In the genomic region with DNA sequence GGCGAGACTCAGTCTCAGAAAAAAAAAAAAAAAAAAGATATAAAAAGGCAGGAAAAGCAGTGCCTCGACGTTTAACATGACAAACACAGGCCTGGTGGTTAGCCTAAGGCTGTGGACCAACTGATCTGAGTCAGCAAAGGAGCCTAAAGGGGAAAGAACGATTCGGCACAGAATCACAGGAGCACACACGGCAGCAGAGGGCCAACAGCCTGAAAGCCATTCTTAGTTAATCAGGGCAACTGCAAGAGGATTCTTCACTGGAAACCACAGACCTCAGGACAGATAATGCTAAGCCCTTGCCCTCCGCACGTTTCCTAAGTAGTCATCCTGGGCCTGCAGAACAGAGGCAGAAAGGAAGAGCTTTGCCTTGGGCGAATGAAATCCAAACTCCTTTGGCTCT, we compare ENCODE assay signal across 15 cellular contexts. TPM values are rescaled to one million over a fixed set of nuclear protein-coding genes. Genes with fewer than 3 reads are reported as not detected.
A peak's percentile ranks its signal among the peaks of the same experiment; 100 is the strongest.
DNase-seq lines count a peak whose midpoint lies in the region; ATAC-seq and TF ChIP-seq lines count a peak whose summit lies in the region.
"Had no signal": no experiment of that assay in that cellular context is flagged by ENCODE, and none has a peak within 500 bp of the region (broad histone marks: within the 10 kb centered on the region; RNA-seq: fewer than 3 reads in every experiment).

No MANE protein-coding gene starts in this region.

- H3K9me3 ChIP-seq in adrenal gland (replicated peaks in 1 of 3): no peaks in the 10 kb centered on the region
- H3K9me3 ChIP-seq: ovary had no signal

- DNase-seq in AG09319 (ENCODE audit: extremely low read depth, low read depth): peak; percentile 11
- peak; percentile 93 for DNase-seq in M059J (ENCODE audit: low read depth)
- DNase-seq in cerebellar cortex (ENCODE audit: low spot score): peak; percentile 24
- peak; percentile 92 for DNase-seq in iris pigment epithelial cell (ENCODE audit: low read depth)
- DNase-seq in left colon: no peak
- DNase-seq in germinal center (ENCODE audit: low spot score): no peak
- DNase-seq in posterior cingulate gyrus: no peak
- DNase-seq in adrenal gland: no peak
- DNase-seq: activated naive CD8-positive, alpha-beta T cell treated with anti-CD3 and anti-CD28 coated beads for 36 hours; DMS79 treated with DMSO at 0.1 percent for 48 hours; effector memory CD4-positive, alpha-beta T cell; NCI-H187 treated with DMSO at 0.1 percent for 48 hours; ovary; stimulated activated CD4-positive, alpha-beta T cell treated with anti-CD3 and anti-CD28 coated beads, Interleukin-2, amount 100 ng/mL, for 48 hours; T-helper 17 cell had no signal

- H3K36me3 ChIP-seq in adrenal gland (replicated peaks in 1 of 2): peaks cover 0 to 18% of the 10 kb centered on the region in 2 donors
- H3K36me3 ChIP-seq: ovary had no signal

- no peak for ATAC-seq in left colon
- ATAC-seq: T-helper 17 cell had no signal

- no peak overlapping the region for H3K4me3 ChIP-seq in adrenal gland
- H3K4me3 ChIP-seq: ovary had no signal

- peaks cover 0 to 7% of the 10 kb centered on the region in 2 donors for H3K4me1 ChIP-seq in adrenal gland (replicated peaks in 1 of 2)

- intact Hi-C loops in left colon (cut with DNase I, micrococcal nuclease): no loop called here
- intact Hi-C loops in posterior cingulate gyrus (cut with DNase I): no loop called here
- intact Hi-C loops in adrenal gland (cut with DNase I): no loop called here

- TF ChIP-seq CTCF in AG09319 (IDR thresholded peaks at IDR 0.05; ENCODE audit: low read depth, low read length) (no peak), adrenal gland (IDR thresholded peaks at IDR 0.05) (no peak)

- no peak overlapping the region for H3K27ac ChIP-seq in adrenal gland
- H3K27ac ChIP-seq: ovary had no signal

- no peak for TF ChIP-seq POLR2A in adrenal gland (IDR thresholded peaks at IDR 0.05)

- WGBS in adrenal gland, 4 donors: 38 to 65% (median 64%) methylated on average over 6 to 9 of the region's 9 CpGs

- H3K27me3 ChIP-seq in adrenal gland: no peaks in the 10 kb centered on the region
- H3K27me3 ChIP-seq: ovary had no signal

RNA-seq across cellular contexts. Expression of gene TMEM11, which starts 14.7 kb away (rescaled TPM):
- total RNA-seq in M059J (2014; rRNA removed; shearing (Covaris generic)): 29.9 and 33.9 TPM in 2 replicates
- total RNA-seq in left colon (10 to 100 TPM; 28.5 to 30.7 TPM), adrenal gland (10 to 100 TPM; 12.4 to 75.8 (median 21.8) TPM)
- polyA plus RNA-seq in adrenal gland: 10 to 100 TPM; 25.9 to 31.6 (median 28.7) TPM

RNA-seq across cellular contexts. Expression of gene NATD1, which starts 53.9 kb away (rescaled TPM):
- 1.7 and 2.5 TPM in 2 replicates for total RNA-seq in M059J (2014; rRNA removed; shearing (Covaris generic))
- total RNA-seq in left colon (1 to 10 TPM; 3.1 to 5.6 TPM), adrenal gland (10 to 100 TPM in 6 of 8 donors, 1 to 10 TPM in 2; 4.3 to 18.7 (median 13.0) TPM)
- polyA plus RNA-seq in adrenal gland: 1 to 10 TPM; 1.8 to 3.1 (median 3.0) TPM

Comparison
In these comparisons a context has a peak if more than half of its experiments do, and no peak if none do; other contexts are left out.
1. DNase-seq: peak in AG09319 (single experiment), M059J (single experiment), cerebellar cortex (single experiment) and iris pigment epithelial cell (single experiment); none in left colon (0 of 2), germinal center (single experiment), posterior cingulate gyrus (0 of 10) and adrenal gland (0 of 7).